ENCODE assay signal across 8 cellular contexts in genomic region chr19:57632987-57633831, GRCh38. TPM values are rescaled to one million over a fixed set of nuclear protein-coding genes. Genes with fewer than 3 reads are reported as not detected.
DNase-seq lines count a peak whose midpoint lies in the region; ATAC-seq and TF ChIP-seq lines count a peak whose summit lies in the region.

Gene ZNF211, plus strand, starts transcription at chr19:57633168. Its CDS starts 179 bp downstream, at chr19:57633347.

- peaks cover 12% of the 10 kb centered on the region for H3K4me1 ChIP-seq in OCI-LY1 (ENCODE audit: insufficient read depth, low read length, severe bottlenecking)

- peak within 1 kb of the TSS; percentile 98 for H3K4me2 ChIP-seq in OCI-LY1 (ENCODE audit: low read length)

- no peaks in the 10 kb centered on the region for H4K20me1 ChIP-seq in OCI-LY1 (ENCODE audit: insufficient read depth, low read length)

- peaks cover 26% of the 10 kb centered on the region for H3K36me3 Mint-ChIP-seq in Calu3 (ENCODE audit: insufficient read depth, unreplicated experiment)

- H3K27me3 ChIP-seq in OCI-LY1 (ENCODE audit: insufficient read depth, low read length): no peaks in the 10 kb centered on the region

- H3K4me3 Mint-ChIP-seq in Calu3 (ENCODE audit: low read depth, unreplicated experiment): peak within 1 kb of the TSS; percentile 83

- H3K4me1 Mint-ChIP-seq in Calu3 (ENCODE audit: low read depth, unreplicated experiment): peaks cover 21% of the 10 kb centered on the region

- no peaks in the 10 kb centered on the region for H3F3A ChIP-seq in OCI-LY1 (ENCODE audit: insufficient read depth, low read length)

- no TSS peak for BruUV-seq in Calu3 (replicated peaks; lab: Mats Ljungman, UMichigan)

- no peaks in the 10 kb centered on the region for H3K9me2 ChIP-seq in OCI-LY1 (ENCODE audit: low read depth, low read length)

- peaks cover 37% of the 10 kb centered on the region for H3K36me3 ChIP-seq in OCI-LY1 (ENCODE audit: insufficient read depth, low read length)

- peaks cover 13% of the 10 kb centered on the region for H3K9me3 Mint-ChIP-seq in Calu3 (ENCODE audit: low read depth, unreplicated experiment)

- H3K27ac Mint-ChIP-seq in Calu3 (ENCODE audit: unreplicated experiment): peak within 1 kb of the TSS; percentile 40

- no peak within 1 kb of the TSS for H3K27ac ChIP-seq in OCI-LY1 (ENCODE audit: low read depth, low read length, poor library complexity, severe bottlenecking)

- peaks cover 15% of the 10 kb centered on the region for H3K9me3 ChIP-seq in OCI-LY1 (ENCODE audit: low read length)

- peak within 1 kb of the TSS; percentile 95 for H3K9ac ChIP-seq in OCI-LY1 (ENCODE audit: low read length)

- H3K27me3 Mint-ChIP-seq in Calu3 (ENCODE audit: unreplicated experiment): no peaks in the 10 kb centered on the region

- DNase-seq in Calu3: peak; percentile 95
- DNase-seq in HUDEP-2 (lab: John Stamatoyannopoulos, UW; ENCODE audit: unreplicated experiment in 76 of 76): peak in 74 of 76 experiments; percentile 52 to 96 (median 87)
- DNase-seq in activated CD8-positive, alpha-beta memory T cell treated with anti-CD3 and anti-CD28 coated beads, Interleukin-2, amount 50 U/mL, for 48 hours: peak; percentile 87
- peak; percentile 86 for DNase-seq in epidermal melanocyte (ENCODE audit: insufficient read length, low spot score)
- DNase-seq in midbrain (lab: John Stamatoyannopoulos, UW): peak; percentile 98
- DNase-seq in stimulated activated CD8-positive, alpha-beta memory T cell treated with anti-CD3 and anti-CD28 coated beads, Interleukin-15, amount 100 ng/mL, for 48 hours (ENCODE audit: low read depth in 2 of 2): peak; percentile 78 to 81

- peak; percentile 90 for ATAC-seq in GM21381 (IDR thresholded peaks at IDR 0.05; ENCODE audit: unreplicated experiment)

- intact Hi-C loops in Calu3 (cut with micrococcal nuclease; ENCODE audit: unreplicated experiment): loop anchor here (2.0 kb wide), 1 partner anchor 48 kb away; the partner anchor contains the start of gene ZNF551

- TF ChIP-seq CTCF in Calu3 (IDR thresholded peaks at IDR 0.05; ENCODE audit: unreplicated experiment) (no peak), OCI-LY1 (IDR thresholded peaks at IDR 0.05; ENCODE audit: low read length) (no peak)

- CTCF ChIA-PET in Calu3 (lab: Charles Lee): no interaction called here

- 0 out of 2 replicates have a peak, but pooled peaks cover 5% of the 10 kb centered on the region for H3K79me2 ChIP-seq in OCI-LY1 (ENCODE audit: insufficient read depth, low read length)

- peak within 1 kb of the TSS; percentile 39 for H2AFZ ChIP-seq in OCI-LY1 (ENCODE audit: low read length)

- H3K4me3 ChIP-seq in OCI-LY1 (ENCODE audit: low read depth, low read length, poor library complexity, severe bottlenecking): peak within 1 kb of the TSS; percentile 100

RNA-seq across cellular contexts. Expression of gene ZNF211, which starts in this region (rescaled TPM):
- total RNA-seq in Calu3 (2022): 10.2 and 11.0 TPM in 2 replicates
